Comparison of ENCODE assay signal across 14 cellular contexts in the genomic region with DNA sequence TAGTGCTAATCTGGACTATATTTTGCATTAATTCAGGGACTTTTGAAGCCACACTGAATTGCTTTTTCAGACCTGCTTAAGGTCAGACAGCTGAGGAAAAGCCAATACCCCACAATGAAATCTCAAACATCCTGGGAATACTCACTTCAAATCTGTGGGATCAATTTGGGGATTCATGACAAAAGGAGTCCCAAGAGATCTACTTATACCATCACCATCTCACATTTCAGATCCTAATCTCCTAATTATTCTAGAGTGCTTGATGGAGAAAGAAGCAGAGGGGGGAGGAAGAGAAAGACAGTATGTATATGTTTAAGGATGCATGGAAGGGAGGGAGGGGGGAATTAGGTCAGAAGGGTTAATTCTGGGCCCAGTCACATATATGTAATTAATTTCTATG.
"Had no signal": no experiment of that assay in that cellular context is flagged by ENCODE, and none has a peak within 500 bp of the region (broad histone marks: within the 10 kb centered on the region; RNA-seq: fewer than 3 reads in every experiment).

No MANE protein-coding gene starts in this region.

- H2AFZ ChIP-seq: neural progenitor cell had no signal

- H3K9ac ChIP-seq: neural progenitor cell had no signal

- DNase-seq: activated CD4-positive, alpha-beta T cell treated with anti-CD3 and anti-CD28 coated beads, Interleukin-2, amount 50 U/mL, for 4 hours; activated gamma-delta T cell; activated T-cell treated with anti-CD3 and anti-CD28 coated beads, Interleukin-2, amount 50 U/mL, for 72 hours; cerebellar nuclear complex; cortex of kidney; gastrocnemius medialis; heart left ventricle; left ventricle myocardium inferior; stimulated activated CD4-positive, alpha-beta T cell treated with anti-CD3 and anti-CD28 coated beads, Interleukin-12 subunit alpha, Interleukin-12 subunit beta, amount 100 ng/mL, for 4 hours; stimulated activated CD4-positive, alpha-beta T cell treated with anti-CD3 and anti-CD28 coated beads, Interleukin-1b, Interleukin-23, amount 100 ng/mL, for 48 hours; stimulated activated CD8-positive, alpha-beta memory T cell treated with anti-CD3 and anti-CD28 coated beads, Interleukin-4, amount 100 ng/mL, for 48 hours; stimulated activated naive CD4-positive, alpha-beta T cell treated with Interleukin-2 at 50 U/mL for 16 hours; thyroid gland had no signal

- H3K27me3 ChIP-seq: gastrocnemius medialis, heart left ventricle, neural progenitor cell, thyroid gland had no signal

- H3K9me3 ChIP-seq: gastrocnemius medialis, heart left ventricle, left ventricle myocardium inferior, thyroid gland had no signal

- H3K27ac ChIP-seq: heart left ventricle, left ventricle myocardium inferior, neural progenitor cell, thyroid gland had no signal

- H3K4me1 ChIP-seq: left ventricle myocardium inferior, neural progenitor cell, thyroid gland had no signal

- ATAC-seq: activated T-cell treated with anti-CD3 and anti-CD28 coated beads, Interleukin-2, amount 50 U/mL, for 72 hours; gastrocnemius medialis; heart left ventricle had no signal

- H3K4me2 ChIP-seq: neural progenitor cell had no signal

- H3K4me3 ChIP-seq: gastrocnemius medialis, heart left ventricle, left ventricle myocardium inferior, neural progenitor cell, thyroid gland had no signal

- H3K36me3 ChIP-seq: gastrocnemius medialis, heart left ventricle, left ventricle myocardium inferior, neural progenitor cell, thyroid gland had no signal
